In the genomic region with DNA sequence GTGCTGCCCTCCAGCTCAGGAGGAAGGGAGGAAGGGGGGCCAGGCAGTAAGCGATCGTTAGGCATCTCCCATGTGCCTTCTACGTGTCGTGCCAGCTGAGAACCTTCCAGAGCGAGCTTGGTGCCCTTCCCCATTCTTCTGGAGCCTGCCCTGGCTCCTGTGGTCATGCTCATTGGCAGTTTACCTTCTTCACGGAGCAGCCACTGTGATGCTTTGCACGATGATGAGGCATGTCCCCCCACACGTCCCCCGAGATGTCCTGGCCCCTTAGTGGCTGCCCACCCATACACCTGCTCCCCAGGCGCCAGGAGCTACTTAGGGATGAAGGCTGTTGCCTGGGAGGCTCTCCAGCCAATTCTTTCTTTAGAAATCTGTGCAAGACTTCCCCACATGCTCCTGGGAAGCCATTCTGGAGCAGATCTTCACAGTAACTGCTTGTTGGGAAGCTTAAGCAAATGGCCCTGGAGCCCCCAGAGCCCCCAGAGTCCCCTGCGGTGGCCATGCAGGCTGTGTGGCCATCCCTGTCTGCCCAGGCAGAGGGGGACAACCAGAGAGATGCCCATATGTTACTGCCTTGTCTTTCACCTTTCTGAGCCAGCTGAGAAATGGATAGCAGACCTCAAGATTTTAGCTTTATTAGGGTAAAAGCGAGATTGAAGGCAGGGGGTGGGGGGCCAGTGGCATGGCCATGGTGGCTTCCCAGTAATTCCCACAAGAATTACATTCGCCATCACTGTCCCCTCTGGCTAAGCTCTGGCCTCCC, we compare ENCODE assay signal across 31 cellular contexts.
DNase-seq lines count a peak whose midpoint lies in the region; ATAC-seq and TF ChIP-seq lines count a peak whose summit lies in the region.
"Had no signal": no experiment of that assay in that cellular context is flagged by ENCODE, and none has a peak within 500 bp of the region (broad histone marks: within the 10 kb centered on the region; RNA-seq: fewer than 3 reads in every experiment).

No MANE protein-coding gene starts in this region.

- DNase-seq in activated CD4-positive, alpha-beta memory T cell treated with anti-CD3 and anti-CD28 coated beads for 36 hours: peak; percentile 4
- DNase-seq in ecto neural progenitor cell (ENCODE audit: low spot score) (peak; percentile 32), osteoblast (ENCODE audit: insufficient read length, low spot score, missing footprints) (peak; percentile 82), transverse colon (peak; percentile 1), GM10266 (ENCODE audit: extremely low spot score) (no peak), NCI-H187 treated with DMSO at 0.1 percent for 48 hours (lab: John Stamatoyannopoulos, UW) (no peak)
- no peak for DNase-seq in activated CD4-positive, alpha-beta T cell treated with anti-CD3 and anti-CD28 coated beads, Interleukin-2, amount 10 ng/mL, durations not matched to agents 24 days and 14 days
- DNase-seq: ACHN; effector CD8-positive, alpha-beta T cell; hypothalamus; KG1; MG63; NCI-H2081; NCI-H526 treated with DMSO at 0.1 percent for 48 hours; PC-3; stimulated activated CD4-positive, alpha-beta T cell treated with anti-CD3 and anti-CD28 coated beads, Interleukin-4, amount 100 ng/mL, for 24 hours; T-helper 1 cell had no signal

- peaks cover 64% of the 10 kb centered on the region for H3K36me3 Mint-ChIP-seq in activated CD4-positive, alpha-beta memory T cell treated with anti-CD3 and anti-CD28 coated beads for 36 hours
- no peaks in the 10 kb centered on the region for H3K36me3 Mint-ChIP-seq in activated CD4-positive, alpha-beta T cell treated with anti-CD3 and anti-CD28 coated beads, Interleukin-2, amount 10 ng/mL, durations not matched to agents 24 days and 14 days (ENCODE audit: low read depth)
- H3K36me3 Mint-ChIP-seq: WTC11 had no signal

- H3K27me3 ChIP-seq in osteoblast (ENCODE audit: insufficient read depth, low read length) (no peaks in the 10 kb centered on the region), transverse colon (no peaks in the 10 kb centered on the region)
- H3K27me3 ChIP-seq: breast epithelium, MG63, neural progenitor cell had no signal

- H3K9me3 ChIP-seq in osteoblast (ENCODE audit: low read depth, low read length) (no peaks in the 10 kb centered on the region), transverse colon (no peaks in the 10 kb centered on the region)
- H3K9me3 ChIP-seq: breast epithelium, MG63, prostate gland had no signal

- no peaks in the 10 kb centered on the region for H3K4me1 ChIP-seq in osteoblast (ENCODE audit: insufficient read depth, low read length)
- no peaks in the 10 kb centered on the region for H3K4me1 ChIP-seq in transverse colon
- H3K4me1 ChIP-seq: breast epithelium, neural progenitor cell, prostate gland had no signal

- H3K27ac ChIP-seq in osteoblast (ENCODE audit: low read depth, low read length): no peak overlapping the region
- H3K27ac ChIP-seq in transverse colon: no peak overlapping the region
- H3K27ac ChIP-seq: breast epithelium, epithelial cell of prostate, HL-60, neural progenitor cell, prostate gland, SK-N-MC had no signal

- ATAC-seq in GM18873 (IDR thresholded peaks at IDR 0.05; ENCODE audit: low FRiP score, unreplicated experiment): no peak
- ATAC-seq: CD8-positive, alpha-beta T cell; left colon; PC-3; WTC11 had no signal

- POLR2A ChIA-PET in activated CD4-positive, alpha-beta memory T cell treated with anti-CD3 and anti-CD28 coated beads for 36 hours (lab: Charles Lee): no interaction called here

- no peak overlapping the region for H3K4me3 Mint-ChIP-seq in activated CD4-positive, alpha-beta memory T cell treated with anti-CD3 and anti-CD28 coated beads for 36 hours
- no peak overlapping the region for H3K4me3 Mint-ChIP-seq in activated CD4-positive, alpha-beta T cell treated with anti-CD3 and anti-CD28 coated beads, Interleukin-2, amount 10 ng/mL, durations not matched to agents 24 days and 14 days
- H3K4me3 Mint-ChIP-seq: activated naive CD8-positive, alpha-beta T cell; B cell; CD8-positive, alpha-beta T cell; memory B cell; neural progenitor cell; WTC11 had no signal

- H3K4me2 ChIP-seq in osteoblast (ENCODE audit: insufficient read depth, low read length): no peak overlapping the region
- H3K4me2 ChIP-seq: neural progenitor cell had no signal

- intact Hi-C loops in activated CD4-positive, alpha-beta memory T cell treated with anti-CD3 and anti-CD28 coated beads for 36 hours (cut with micrococcal nuclease): no loop called here
- intact Hi-C loops in transverse colon (cut with DNase I; ENCODE audit: low total_unique reads): no loop called here
- intact Hi-C loops in activated CD4-positive, alpha-beta T cell treated with anti-CD3 and anti-CD28 coated beads, Interleukin-2, amount 10 ng/mL, durations not matched to agents 24 days and 14 days (cut with micrococcal nuclease): no loop called here

- H3K4me3 ChIP-seq in osteoblast (ENCODE audit: insufficient read depth, low read length) (no peak overlapping the region), transverse colon (no peak overlapping the region)
- H3K4me3 ChIP-seq: breast epithelium, MG63, neural progenitor cell, prostate gland, SK-N-MC had no signal

- no peak overlapping the region for H2AFZ ChIP-seq in osteoblast (ENCODE audit: low read length)
- H2AFZ ChIP-seq: neural progenitor cell had no signal

- TF ChIP-seq CTCF in osteoblast (IDR thresholded peaks at IDR 0.05; ENCODE audit: extremely low read depth, low read depth, low read length): no peak
- TF ChIP-seq CTCF in transverse colon (IDR thresholded peaks at IDR 0.05): no peak
- no peak for TF ChIP-seq CTCF in GM10266 (IDR thresholded peaks at IDR 0.05; ENCODE audit: control insufficient read depth, insufficient read depth, low read depth, missing control alignments)

- CTCF ChIA-PET in activated CD4-positive, alpha-beta memory T cell treated with anti-CD3 and anti-CD28 coated beads for 36 hours (lab: Charles Lee): no interaction called here

- H3K36me3 ChIP-seq in osteoblast (ENCODE audit: insufficient read depth, low read length) (no peaks in the 10 kb centered on the region), transverse colon (no peaks in the 10 kb centered on the region)
- H3K36me3 ChIP-seq: breast epithelium, MG63, neural progenitor cell, prostate gland had no signal

- no peaks in the 10 kb centered on the region for H4K20me1 ChIP-seq in osteoblast (ENCODE audit: insufficient read depth, low read length)

- H3K4me1 Mint-ChIP-seq in activated CD4-positive, alpha-beta memory T cell treated with anti-CD3 and anti-CD28 coated beads for 36 hours (ENCODE audit: low read depth): no peaks in the 10 kb centered on the region
- no peaks in the 10 kb centered on the region for H3K4me1 Mint-ChIP-seq in activated CD4-positive, alpha-beta T cell treated with anti-CD3 and anti-CD28 coated beads, Interleukin-2, amount 10 ng/mL, durations not matched to agents 24 days and 14 days
- H3K4me1 Mint-ChIP-seq: B cell, memory B cell had no signal

- 90 to 100% methylated on average over 1 to 11 of the region's 13 CpGs for WGBS in transverse colon (ENCODE audit: low coverage in 1 of 2), 2 donors

- H3K27ac Mint-ChIP-seq in activated CD4-positive, alpha-beta memory T cell treated with anti-CD3 and anti-CD28 coated beads for 36 hours: no peak overlapping the region
- no peak overlapping the region for H3K27ac Mint-ChIP-seq in activated CD4-positive, alpha-beta T cell treated with anti-CD3 and anti-CD28 coated beads, Interleukin-2, amount 10 ng/mL, durations not matched to agents 24 days and 14 days
- H3K27ac Mint-ChIP-seq: activated naive CD8-positive, alpha-beta T cell; activated T-helper 2 cell treated with anti-CD3 and anti-CD28 coated beads, Interferon-gamma antibody, Interleukin-2, Interleukin-4, amounts not matched to agents 10 μg/mL and 5 μg/mL and 100 μg/mL, durations not matched to agents 14 hours and 24 hours and 36 hours; B cell; CD8-positive, alpha-beta T cell; memory B cell; neural progenitor cell; WTC11 had no signal

- peaks cover 16% of the 10 kb centered on the region for H3K9me3 Mint-ChIP-seq in activated CD4-positive, alpha-beta memory T cell treated with anti-CD3 and anti-CD28 coated beads for 36 hours
- H3K9me3 Mint-ChIP-seq in activated CD4-positive, alpha-beta T cell treated with anti-CD3 and anti-CD28 coated beads, Interleukin-2, amount 10 ng/mL, durations not matched to agents 24 days and 14 days: no peaks in the 10 kb centered on the region
- H3K9me3 Mint-ChIP-seq: activated T-helper 2 cell treated with anti-CD3 and anti-CD28 coated beads, Interferon-gamma antibody, Interleukin-2, Interleukin-4, amounts not matched to agents 10 μg/mL and 5 μg/mL and 100 μg/mL, durations not matched to agents 14 hours and 24 hours and 36 hours; memory B cell; neural progenitor cell; WTC11 had no signal

- TF ChIP-seq POLR2A in transverse colon (IDR thresholded peaks at IDR 0.05): no peak

- TF ChIP-seq EP300 in transverse colon (IDR thresholded peaks at IDR 0.05; ENCODE audit: low read depth): no peak

- H3K79me2 ChIP-seq in osteoblast (ENCODE audit: insufficient read depth, low read length): no peaks in the 10 kb centered on the region

- in situ Hi-C loops in transverse colon (cut with MboI; ENCODE audit: low pct_ligation_motif_present in 1 of 4, low pct_unique_long_range_greater_than_20kb in 1 of 4, low sequenced_read_pairs in 3 of 4): no loop called here

- H3K27me3 Mint-ChIP-seq in activated CD4-positive, alpha-beta memory T cell treated with anti-CD3 and anti-CD28 coated beads for 36 hours: no peaks in the 10 kb centered on the region
- no peaks in the 10 kb centered on the region for H3K27me3 Mint-ChIP-seq in activated CD4-positive, alpha-beta T cell treated with anti-CD3 and anti-CD28 coated beads, Interleukin-2, amount 10 ng/mL, durations not matched to agents 24 days and 14 days
- H3K27me3 Mint-ChIP-seq: activated naive CD8-positive, alpha-beta T cell; B cell; memory B cell had no signal

Comparison
In these comparisons a context has a peak if more than half of its experiments do, and no peak if none do; other contexts are left out.
1. DNase-seq: peak in activated CD4-positive, alpha-beta memory T cell treated with anti-CD3 and anti-CD28 coated beads for 36 hours (single experiment), ecto neural progenitor cell (single experiment), osteoblast (single experiment) and transverse colon (single experiment); none in activated CD4-positive, alpha-beta T cell treated with anti-CD3 and anti-CD28 coated beads, Interleukin-2, amount 10 ng/mL, durations not matched to agents 24 days and 14 days (single experiment), GM10266 (single experiment) and NCI-H187 treated with DMSO at 0.1 percent for 48 hours (single experiment).